ENCODE assay signal across 8 cellular contexts in the genomic region with DNA sequence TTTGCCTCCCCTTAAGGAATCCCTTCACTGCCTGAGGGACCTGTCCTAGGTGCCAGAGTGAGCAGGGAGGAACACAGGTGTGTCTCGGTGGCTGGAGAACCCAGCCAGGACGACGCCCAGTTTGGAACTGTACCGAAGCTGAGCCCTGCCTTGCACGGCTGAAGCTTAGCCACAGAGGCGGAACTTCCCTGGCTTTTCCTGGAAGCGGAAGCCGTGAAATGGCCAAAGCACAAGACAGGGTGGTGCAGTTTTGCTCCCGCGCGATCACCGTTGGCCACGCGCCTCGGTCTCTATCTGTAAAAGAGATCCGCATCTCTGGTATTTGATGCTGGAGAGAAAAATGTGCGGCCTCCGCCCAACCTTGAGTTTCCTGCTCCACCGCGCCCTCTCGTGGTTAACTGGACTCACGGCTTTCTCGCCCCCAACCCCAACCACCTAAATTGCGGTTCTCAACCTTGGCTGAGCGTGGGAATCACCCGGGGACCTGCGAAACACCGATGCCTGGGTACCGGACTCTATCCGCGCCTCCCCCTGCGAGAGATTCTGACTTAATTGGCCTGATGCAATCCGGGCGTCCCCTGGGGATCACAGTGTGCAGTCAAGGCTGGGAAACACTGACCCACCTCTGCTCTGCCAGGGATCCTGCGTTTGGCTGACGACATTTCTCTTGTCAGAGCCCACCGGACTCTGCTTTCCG.
DNase-seq lines count a peak whose midpoint lies in the region; ATAC-seq and TF ChIP-seq lines count a peak whose summit lies in the region.

No MANE protein-coding gene starts in this region.

- H3K9me3 ChIP-seq in left lung = no peaks in the 10 kb centered on the region

- intact Hi-C loops in left lung (cut with DNase I) = loop anchor here in 1 of 2 donors (10.0 kb wide), 1 partner anchor 113 kb away; no protein-coding TSS in a partner anchor

- peaks cover 33% of the 10 kb centered on the region for H3K4me1 Mint-ChIP-seq in activated CD4-positive, alpha-beta T cell treated with anti-CD3 and anti-CD28 coated beads, Interleukin-2, amount 10 ng/mL, durations not matched to agents 7 days and 5 days

- H3K27me3 ChIP-seq in left lung = peaks cover 0 to 30% of the 10 kb centered on the region in 2 donors

- POLR2A ChIA-PET in activated CD4-positive, alpha-beta T cell treated with anti-CD3 and anti-CD28 coated beads, Interleukin-2, amount 10 ng/mL, durations not matched to agents 7 days and 5 days (lab: Charles Lee) = no interaction called here

- H3K9me3 Mint-ChIP-seq in activated CD4-positive, alpha-beta T cell treated with anti-CD3 and anti-CD28 coated beads, Interleukin-2, amount 10 ng/mL, durations not matched to agents 7 days and 5 days = no peaks in the 10 kb centered on the region

- DNase-seq in GM10266 (ENCODE audit: extremely low spot score) = peak; percentile 73
- DNase-seq in NCI-H510A (lab: John Stamatoyannopoulos, UW) = peak; percentile 36
- DNase-seq in activated CD4-positive, alpha-beta T cell treated with anti-CD3 and anti-CD28 coated beads, Interleukin-2, amount 10 ng/mL, durations not matched to agents 7 days and 5 days = peak; percentile 88
- DNase-seq in dedifferentiated amniotic fluid mesenchymal stem cell (ENCODE audit: extremely low spot score) = peak; percentile 67
- DNase-seq in left lung = peak; percentile 68 to 86
- peak; percentile 90 to 91 for DNase-seq in stimulated activated CD4-positive, alpha-beta T cell treated with anti-CD3 and anti-CD28 coated beads, Interleukin-2, amount 100 ng/mL, for 24 hours

- H3K36me3 ChIP-seq in left lung = no peaks in the 10 kb centered on the region

- H3K36me3 Mint-ChIP-seq in activated CD4-positive, alpha-beta T cell treated with anti-CD3 and anti-CD28 coated beads, Interleukin-2, amount 10 ng/mL, durations not matched to agents 7 days and 5 days (ENCODE audit: low read depth) = no peaks in the 10 kb centered on the region

- peak; percentile 84 for TF ChIP-seq CTCF in GM10266 (IDR thresholded peaks at IDR 0.05; ENCODE audit: control insufficient read depth, insufficient read depth, low read depth, missing control alignments)
- peak; percentile 63 to 69 for TF ChIP-seq CTCF in left lung (IDR thresholded peaks at IDR 0.05)

- H3K27ac ChIP-seq in left lung = no peak overlapping the region

- peak overlapping the region; percentile 79 for H3K27ac Mint-ChIP-seq in activated CD4-positive, alpha-beta T cell treated with anti-CD3 and anti-CD28 coated beads, Interleukin-2, amount 10 ng/mL, durations not matched to agents 7 days and 5 days

- peaks cover 6 to 13% of the 10 kb centered on the region in 2 donors for H3K4me1 ChIP-seq in left lung

- CTCF ChIA-PET in activated CD4-positive, alpha-beta T cell treated with anti-CD3 and anti-CD28 coated beads, Interleukin-2, amount 10 ng/mL, durations not matched to agents 7 days and 5 days (lab: Charles Lee) = interaction anchor here (1.1 to 1.4 kb wide), 2 partner anchors 9 to 36 kb away, joined by 3 read pairs; no protein-coding TSS in a partner anchor

- ATAC-seq in HG03095 (IDR thresholded peaks at IDR 0.05; ENCODE audit: unreplicated experiment) = peak; percentile 49
- peak; percentile 83 for ATAC-seq in left lung
- ATAC-seq in GM21825 (IDR thresholded peaks at IDR 0.05; ENCODE audit: unreplicated experiment) = no peak

- H3K4me3 ChIP-seq in left lung = peak overlapping the region in 1 of 2 donors; percentile 12

- H3K4me3 Mint-ChIP-seq in activated CD4-positive, alpha-beta T cell treated with anti-CD3 and anti-CD28 coated beads, Interleukin-2, amount 10 ng/mL, durations not matched to agents 7 days and 5 days = peak overlapping the region; percentile 55

- H3K27me3 Mint-ChIP-seq in activated CD4-positive, alpha-beta T cell treated with anti-CD3 and anti-CD28 coated beads, Interleukin-2, amount 10 ng/mL, durations not matched to agents 7 days and 5 days = peaks cover 35% of the 10 kb centered on the region

Comparison
In these comparisons a context has a peak if more than half of its experiments do, and no peak if none do; other contexts are left out.
1. DNase-seq: peak in every context shown above with its lines; median percentile 90 in stimulated activated CD4-positive, alpha-beta T cell treated with anti-CD3 and anti-CD28 coated beads, Interleukin-2, amount 100 ng/mL, for 24 hours; 88 in activated CD4-positive, alpha-beta T cell treated with anti-CD3 and anti-CD28 coated beads, Interleukin-2, amount 10 ng/mL, durations not matched to agents 7 days and 5 days; 77 in left lung; 73 in GM10266; 67 in dedifferentiated amniotic fluid mesenchymal stem cell; 36 in NCI-H510A.